ENCODE assay signal across 9 cellular contexts in the genomic region with DNA sequence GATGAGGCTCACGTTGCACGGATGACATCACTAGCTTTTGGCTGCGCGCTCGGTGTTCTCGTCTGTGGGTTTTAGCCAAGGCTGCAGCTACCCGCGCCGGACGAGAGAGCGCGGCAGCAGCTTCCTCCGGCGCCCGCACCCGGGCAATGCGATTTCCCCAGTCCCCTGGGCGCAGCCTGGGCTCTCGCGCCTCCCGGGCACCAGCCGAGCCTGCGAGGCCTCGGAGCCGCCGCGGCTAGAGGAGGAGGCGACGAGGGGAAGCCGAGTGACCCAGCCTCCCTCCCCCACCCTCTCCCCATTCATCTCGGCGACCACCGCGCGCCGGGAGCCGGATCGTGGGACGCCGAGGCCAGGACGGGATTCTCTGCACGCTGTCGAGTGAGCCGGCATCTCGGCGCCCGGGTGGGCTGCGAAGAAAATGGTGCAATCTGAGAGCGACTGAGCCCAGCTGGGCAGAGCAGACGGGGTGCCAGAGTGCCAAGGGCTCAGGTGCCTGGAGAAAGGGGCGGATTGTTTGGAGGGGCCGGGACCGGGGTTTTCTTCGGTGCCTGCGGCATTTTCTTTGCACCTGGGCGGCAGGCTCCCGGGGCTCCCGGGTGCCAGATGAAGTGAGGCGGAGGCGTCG. TPM values are rescaled to one million over a fixed set of nuclear protein-coding genes. Genes with fewer than 3 reads are reported as not detected.
DNase-seq lines count a peak whose midpoint lies in the region; ATAC-seq, FAIRE-seq and TF ChIP-seq lines count a peak whose summit lies in the region.
"Had no signal": no experiment of that assay in that cellular context is flagged by ENCODE, and none has a peak within 500 bp of the region (broad histone marks: within the 10 kb centered on the region; RNA-seq: fewer than 3 reads in every experiment).

No MANE protein-coding gene starts in this region.

- TF ChIP-seq POLR2A in H54 (IDR thresholded peaks at IDR 0.05; ENCODE audit: low read depth, low read length) (no peak), Peyer's patch (IDR thresholded peaks at IDR 0.05) (no peak), sigmoid colon (IDR thresholded peaks at IDR 0.05) (no peak)

- ATAC-seq in GM21423 (IDR thresholded peaks at IDR 0.05; ENCODE audit: unreplicated experiment) = no peak

- TF ChIP-seq CTCF in Peyer's patch (IDR thresholded peaks at IDR 0.05) (no peak), brain microvascular endothelial cell (IDR thresholded peaks at IDR 0.05; ENCODE audit: low read depth, low read length, missing control alignments) (peak; percentile 11), sigmoid colon (IDR thresholded peaks at IDR 0.05) (no peak)

- H3K4me1 ChIP-seq in Peyer's patch (peaks cover 0 to 33% (median 13%) of the 10 kb centered on the region in 4 donors), sigmoid colon (peaks cover 0 to 42% (median 38%) of the 10 kb centered on the region in 4 donors)

- H3K36me3 ChIP-seq in Peyer's patch (no peaks in the 10 kb centered on the region), brain microvascular endothelial cell (replicated peaks) (no peaks in the 10 kb centered on the region), sigmoid colon (no peaks in the 10 kb centered on the region)

- H3K9me3 ChIP-seq in Peyer's patch = no peaks in the 10 kb centered on the region
- H3K9me3 ChIP-seq in iPS-18c (ENCODE audit: control insufficient read depth, insufficient read depth, low read length) = peaks cover 2% of the 10 kb centered on the region
- H3K9me3 ChIP-seq in sigmoid colon = no peaks in the 10 kb centered on the region

- H3K4me3 ChIP-seq in Peyer's patch (peak overlapping the region; percentile 25 to 52 (median 50)), brain microvascular endothelial cell (ENCODE audit: low read depth, low read length) (peak overlapping the region; percentile 53), iPS-18c (ENCODE audit: insufficient read depth, low read depth, low read length) (peak overlapping the region; percentile 71), sigmoid colon (peak overlapping the region; percentile 32 to 69 (median 58))

- 1% methylated on average over 61 of the region's 61 CpGs for WGBS in sigmoid colon, 2 donors

- FAIRE-seq in H54 (lab: Jason Lieb, UNC) = no peak

- DNase-seq in AG08395 (ENCODE audit: low spot score) (peak; percentile 41), H54 (ENCODE audit: insufficient read length, low spot score) (peak; percentile 75), Peyer's patch (peak in 1 of 3 donors; percentile 51), brain microvascular endothelial cell (peak; percentile 79), sigmoid colon (peak; percentile 78), GOT3 (lab: John Stamatoyannopoulos, UW) (no peak)

- peak overlapping the region in 2 of 4 donors; percentile 13 to 42 for H3K27ac ChIP-seq in Peyer's patch
- no peak overlapping the region for H3K27ac ChIP-seq in brain microvascular endothelial cell
- H3K27ac ChIP-seq in sigmoid colon = peak overlapping the region; percentile 32 to 81 (median 69)

- no peak for TF ChIP-seq EP300 in sigmoid colon (IDR thresholded peaks at IDR 0.05)

- in situ Hi-C loops in brain microvascular endothelial cell (cut with HindIII; ENCODE audit: low pct_ligation_motif_present, low sequenced_read_pairs) = no loop called here

- H3K27me3 ChIP-seq in Peyer's patch (peaks cover 0 to 27% of the 10 kb centered on the region in 2 donors), brain microvascular endothelial cell (replicated peaks) (peaks cover 42% of the 10 kb centered on the region), sigmoid colon (peaks cover 0 to 24% (median 16%) of the 10 kb centered on the region in 3 donors)

- intact Hi-C loops in sigmoid colon (cut with DNase I) = loop anchor here (10.0 kb wide), 1 partner anchor 462 kb away; no protein-coding TSS in a partner anchor

RNA-seq across cellular contexts. Expression of a gene that starts 1.2 kb away (rescaled TPM):
- total RNA-seq in Peyer's patch = under 1 TPM in 3 of 4 donors, not detected in 1; under 0.01 to 0.66 (median 0.13) TPM
- total RNA-seq in sigmoid colon = 1 to 10 TPM in 3 of 4 donors, under 1 TPM in 1; 0.16 to 4.7 (median 1.4) TPM
- under 1 TPM in 1 of 3 donors, not detected in 2; 0.79 TPM for polyA plus RNA-seq in sigmoid colon
- total RNA-seq: pulmonary artery endothelial cell had no signal

RNA-seq across cellular contexts. Expression of a gene that starts 57.9 kb away (rescaled TPM):
- total RNA-seq in Peyer's patch = 10 to 100 TPM in 3 of 4 donors, 1 to 10 TPM in 1; 8.3 to 35.5 (median 22.5) TPM
- 10 to 100 TPM; 14.7 to 32.7 (median 20.9) TPM for total RNA-seq in sigmoid colon
- 100 to 1,000 TPM in 2 of 3 donors, 10 to 100 TPM in 1; 88.1 to 150 (median 132) TPM for polyA plus RNA-seq in sigmoid colon
